Comparison of ENCODE assay signal across 8 cellular contexts in the genomic region with DNA sequence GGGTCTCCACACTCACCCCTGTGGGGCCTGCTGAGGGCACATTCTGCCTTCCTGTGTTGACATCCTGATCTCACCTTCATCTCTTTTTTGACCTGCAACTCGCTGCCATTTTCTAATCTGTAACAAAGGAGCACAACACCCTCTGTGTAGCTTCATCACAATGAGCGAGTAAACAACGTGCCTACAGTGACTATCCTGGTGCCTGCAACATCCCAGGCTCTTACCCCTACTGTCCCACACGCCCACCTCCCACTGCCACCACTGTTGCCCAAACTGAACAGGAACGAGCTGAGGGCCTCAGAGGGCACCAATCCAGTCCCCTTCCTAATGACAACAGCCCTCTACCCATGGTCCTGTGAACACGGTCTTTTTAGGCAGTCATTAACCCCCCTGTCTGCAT.
"Had no signal": no experiment of that assay in that cellular context is flagged by ENCODE, and none has a peak within 500 bp of the region (broad histone marks: within the 10 kb centered on the region; RNA-seq: fewer than 3 reads in every experiment).

No MANE protein-coding gene starts in this region.

- H3K4me3 Mint-ChIP-seq: HFFc6, IgD-negative memory B cell had no signal

- ATAC-seq: HCT116, HepG2 had no signal

- H3K9me3 Mint-ChIP-seq: IgD-negative memory B cell had no signal

- H3K4me3 ChIP-seq: GM23248, HAP-1 had no signal

- H3K36me3 ChIP-seq: HAP-1 had no signal

- H3K4me1 ChIP-seq: HAP-1 had no signal

- H3K9ac ChIP-seq: GM23248 had no signal

- DNase-seq: GM23248, HFFc6, KBM-7 had no signal

- H3K27ac ChIP-seq: GM23248, HL-60 had no signal

- H3K27ac Mint-ChIP-seq: HFFc6, IgD-negative memory B cell had no signal

- H2AFZ ChIP-seq: GM23248 had no signal

- H3K9me3 ChIP-seq: HAP-1 had no signal
